Comparison of ENCODE assay signal across 8 cellular contexts in genomic region chr3:170355738-170356595, GRCh38. TPM values are rescaled to one million over a fixed set of nuclear protein-coding genes. Genes with fewer than 3 reads are reported as not detected.
DNase-seq lines count a peak whose midpoint lies in the region; ATAC-seq and TF ChIP-seq lines count a peak whose summit lies in the region.

No MANE protein-coding gene starts in this region.

- H3K36me3 Mint-ChIP-seq in activated naive CD8-positive, alpha-beta T cell: peaks cover 18% of the 10 kb centered on the region
- peaks cover 6% of the 10 kb centered on the region for H3K36me3 Mint-ChIP-seq in progenitor cell of endocrine pancreas (ENCODE audit: insufficient read depth)

- intact Hi-C loops in left ventricle myocardium superior (cut with micrococcal nuclease): no loop called here

- peak overlapping the region; percentile 69 for H3K27ac Mint-ChIP-seq in activated naive CD8-positive, alpha-beta T cell
- H3K27ac Mint-ChIP-seq in progenitor cell of endocrine pancreas: peak overlapping the region; percentile 98

- H3K4me1 Mint-ChIP-seq in activated naive CD8-positive, alpha-beta T cell (ENCODE audit: low read depth): peaks cover 38% of the 10 kb centered on the region
- H3K4me1 Mint-ChIP-seq in progenitor cell of endocrine pancreas (ENCODE audit: low read depth): peaks cover 47% of the 10 kb centered on the region

- ATAC-seq in GM18502 (IDR thresholded peaks at IDR 0.05; ENCODE audit: poor library complexity, unreplicated experiment) (peak; percentile 25), HG02970 (IDR thresholded peaks at IDR 0.05; ENCODE audit: low FRiP score, unreplicated experiment) (peak; percentile 21), left ventricle myocardium superior (no peak)

- peak overlapping the region; percentile 80 for H3K4me3 Mint-ChIP-seq in activated naive CD8-positive, alpha-beta T cell
- H3K4me3 Mint-ChIP-seq in progenitor cell of endocrine pancreas (ENCODE audit: low read depth): peak overlapping the region; percentile 71

- TF ChIP-seq CTCF in progenitor cell of endocrine pancreas (IDR thresholded peaks at IDR 0.05; ENCODE audit: unreplicated experiment): no peak

- DNase-seq in ACHN (peak; percentile 33), NCI-H2196 treated with DMSO at 0.1 percent for 48 hours (lab: John Stamatoyannopoulos, UW; ENCODE audit: unreplicated experiment) (peak; percentile 54), left ventricle myocardium superior (peak; percentile 48), progenitor cell of endocrine pancreas (ENCODE audit: low spot score, unreplicated experiment) (no peak), DMS153 treated with DMSO at 0.1 percent for 48 hours (lab: John Stamatoyannopoulos, UW; ENCODE audit: unreplicated experiment) (no peak)

- in situ Hi-C loops in ACHN (cut with HindIII; ENCODE audit: low pct_ligation_motif_present, low pct_unique_long_range_greater_than_20kb, low sequenced_read_pairs): no loop called here

- H3K27me3 Mint-ChIP-seq in activated naive CD8-positive, alpha-beta T cell: no peaks in the 10 kb centered on the region
- H3K27me3 Mint-ChIP-seq in progenitor cell of endocrine pancreas: no peaks in the 10 kb centered on the region

- H3K9me3 Mint-ChIP-seq in activated naive CD8-positive, alpha-beta T cell (ENCODE audit: low read depth): no peaks in the 10 kb centered on the region
- H3K9me3 Mint-ChIP-seq in progenitor cell of endocrine pancreas (ENCODE audit: low read depth): no peaks in the 10 kb centered on the region

RNA-seq across cellular contexts. Expression of gene SKIL, which starts 1.5 kb away (rescaled TPM):
- total RNA-seq in left ventricle myocardium superior: 17.2 TPM
- total RNA-seq in progenitor cell of endocrine pancreas: 98.0 and 99.4 TPM in 2 replicates

Comparison
In these comparisons a context has a peak if more than half of its experiments do, and no peak if none do; other contexts are left out.
1. DNase-seq: peak in ACHN (single experiment), NCI-H2196 treated with DMSO at 0.1 percent for 48 hours (single experiment) and left ventricle myocardium superior (single experiment); none in progenitor cell of endocrine pancreas (single experiment) and DMS153 treated with DMSO at 0.1 percent for 48 hours (single experiment).